In genomic region chr22:23909258-23909898, GRCh38 we compare ENCODE assay signal across 23 cellular contexts. TPM values are rescaled to one million over a fixed set of nuclear protein-coding genes. Genes with fewer than 3 reads are reported as not detected.
DNase-seq lines count a peak whose midpoint lies in the region; ATAC-seq and TF ChIP-seq lines count a peak whose summit lies in the region.
"Had no signal": no experiment of that assay in that cellular context is flagged by ENCODE, and none has a peak within 500 bp of the region (broad histone marks: within the 10 kb centered on the region; RNA-seq: fewer than 3 reads in every experiment).

No MANE protein-coding gene starts in this region.

- no peak overlapping the region for H3K27ac Mint-ChIP-seq in endodermal cell
- H3K27ac Mint-ChIP-seq: activated naive CD4-positive, alpha-beta T cell treated with anti-CD3 and anti-CD28 coated beads for 36 hours; nephron progenitor cell had no signal

- H3K9me3 ChIP-seq in heart left ventricle = no peaks in the 10 kb centered on the region
- H3K9me3 ChIP-seq in endodermal cell (ENCODE audit: control insufficient read depth, low read length) = peaks cover 10% of the 10 kb centered on the region
- H3K9me3 ChIP-seq in mucosa of descending colon = no peaks in the 10 kb centered on the region
- no peaks in the 10 kb centered on the region for H3K9me3 ChIP-seq in vagina
- H3K9me3 ChIP-seq: ascending aorta, colonic mucosa had no signal

- no peak overlapping the region for H3K4me3 Mint-ChIP-seq in endodermal cell
- H3K4me3 Mint-ChIP-seq: activated naive CD4-positive, alpha-beta T cell treated with anti-CD3 and anti-CD28 coated beads for 36 hours; nephron progenitor cell had no signal

- ATAC-seq in heart left ventricle (no peak), mucosa of descending colon (peak; percentile 10), GM21619 (IDR thresholded peaks at IDR 0.05; ENCODE audit: unreplicated experiment) (no peak)

- TF ChIP-seq CTCF in heart left ventricle (IDR thresholded peaks at IDR 0.05) (no peak), endodermal cell (conservative IDR thresholded peaks at IDR 0.05) (no peak), mucosa of descending colon (IDR thresholded peaks at IDR 0.05) (no peak), vagina (IDR thresholded peaks at IDR 0.05) (no peak)

- DNase-seq in heart left ventricle (no peak), cardiac septum (ENCODE audit: low spot score) (no peak), endodermal cell (peak; percentile 19), mucosa of descending colon (no peak), vagina (ENCODE audit: extremely low spot score in 2 of 2) (no peak), NCI-H345 treated with DMSO at 0.1 percent for 48 hours (lab: John Stamatoyannopoulos, UW; ENCODE audit: unreplicated experiment) (no peak), DMS153 treated with DMSO at 0.1 percent for 48 hours (lab: John Stamatoyannopoulos, UW; ENCODE audit: unreplicated experiment) (no peak)
- DNase-seq: activated naive CD4-positive, alpha-beta T cell treated with anti-CD3 and anti-CD28 coated beads for 36 hours; activated T-cell treated with anti-CD3 and anti-CD28 coated beads for 4 hours; DMS153; mammary epithelial cell; NCI-H2081; NCI-H510A treated with DMSO at 0.1 percent for 48 hours; nephron progenitor cell; SHP77; stimulated activated CD4-positive, alpha-beta T cell treated with anti-CD3 and anti-CD28 coated beads, Interleukin-12 subunit alpha, Interleukin-12 subunit beta, amount 100 ng/mL, for 4 hours; T-helper 1 cell had no signal

- H3K4me1 ChIP-seq in heart left ventricle = peaks cover 0 to 32% (median 21%) of the 10 kb centered on the region in 12 donors
- H3K4me1 ChIP-seq in endodermal cell (ENCODE audit: control insufficient read depth, insufficient read depth, low read length) = no peaks in the 10 kb centered on the region
- peaks cover 13% of the 10 kb centered on the region for H3K4me1 ChIP-seq in mucosa of descending colon (ENCODE audit: low read depth)
- H3K4me1 ChIP-seq in vagina = peaks cover 10% of the 10 kb centered on the region
- H3K4me1 ChIP-seq: colonic mucosa had no signal

- peaks cover 13% of the 10 kb centered on the region for H3K4me1 Mint-ChIP-seq in endodermal cell

- peak overlapping the region in 9 of 12 donors; percentile 21 to 62 (median 43) for H3K27ac ChIP-seq in heart left ventricle
- no peak overlapping the region for H3K27ac ChIP-seq in endodermal cell (ENCODE audit: low read depth, low read length)
- peak overlapping the region; percentile 17 for H3K27ac ChIP-seq in vagina
- H3K27ac ChIP-seq: ascending aorta, C4-2B, colonic mucosa had no signal

- TF ChIP-seq POLR2A in heart left ventricle (IDR thresholded peaks at IDR 0.05) (peak in 1 of 2 donors; percentile 20), vagina (IDR thresholded peaks at IDR 0.05) (no peak)

- H3K36me3 ChIP-seq in heart left ventricle = no peaks in the 10 kb centered on the region
- H3K36me3 ChIP-seq in endodermal cell (ENCODE audit: control insufficient read depth, insufficient read depth, low read length) = no peaks in the 10 kb centered on the region
- H3K36me3 ChIP-seq in mucosa of descending colon (ENCODE audit: low read depth) = no peaks in the 10 kb centered on the region
- H3K36me3 ChIP-seq in vagina = no peaks in the 10 kb centered on the region
- H3K36me3 ChIP-seq: ascending aorta, colonic mucosa had no signal

- peak overlapping the region in 4 of 12 donors; percentile 4 to 23 (median 10) for H3K4me3 ChIP-seq in heart left ventricle
- no peak overlapping the region for H3K4me3 ChIP-seq in endodermal cell (ENCODE audit: low read length)
- H3K4me3 ChIP-seq in mucosa of descending colon = no peak overlapping the region
- H3K4me3 ChIP-seq in vagina = no peak overlapping the region
- H3K4me3 ChIP-seq: colonic mucosa had no signal

- H3K9ac ChIP-seq in endodermal cell (ENCODE audit: extremely low read depth, low read length, poor library complexity, severe bottlenecking) = no peak overlapping the region

- H3K27me3 ChIP-seq in heart left ventricle = no peaks in the 10 kb centered on the region
- H3K27me3 ChIP-seq in endodermal cell (ENCODE audit: control insufficient read depth, insufficient read depth, low read length, poor library complexity, severe bottlenecking) = no peaks in the 10 kb centered on the region
- no peaks in the 10 kb centered on the region for H3K27me3 ChIP-seq in vagina
- H3K27me3 ChIP-seq: ascending aorta, colonic mucosa had no signal

- no peaks in the 10 kb centered on the region for H3K27me3 Mint-ChIP-seq in endodermal cell (ENCODE audit: insufficient read depth)

- peaks cover 15% of the 10 kb centered on the region for H3K36me3 Mint-ChIP-seq in endodermal cell (ENCODE audit: low read depth)

- whole genome bisulfite sequencing in heart left ventricle, 4 donors = 39 to 57% (median 49%) methylated on average over 6 of the region's 6 CpGs
- WGBS in endodermal cell (ENCODE audit: insufficient coverage in 1 of 2, insufficient read length in 1 of 2), 2 experiments = 89 to 92% methylated on average over 4 to 6 of the region's 6 CpGs

- intact Hi-C loops in heart left ventricle (cut with DNase I) (no loop called here), cardiac septum (cut with DNase I) (no loop called here), mucosa of descending colon (cut with DNase I, micrococcal nuclease) (no loop called here), vagina (cut with DNase I) (no loop called here)

- H3K9me3 Mint-ChIP-seq in endodermal cell = peaks cover 5% of the 10 kb centered on the region
- H3K9me3 Mint-ChIP-seq: activated naive CD4-positive, alpha-beta T cell treated with anti-CD3 and anti-CD28 coated beads for 36 hours had no signal

RNA-seq across cellular contexts. Expression of gene MIF, which starts 15.2 kb away (rescaled TPM):
- total RNA-seq in heart left ventricle (100 to 1,000 TPM; 192 to 383 (median 229) TPM), cardiac septum (317 TPM), endodermal cell (100 to 1,000 TPM; 722 to 753 TPM), mucosa of descending colon (100 to 1,000 TPM; 142 to 414 (median 209) TPM), vagina (638 TPM)
- 100 to 1,000 TPM; 339 to 503 TPM for polyA plus RNA-seq in heart left ventricle
- polyA plus RNA-seq in endodermal cell (2013, experiment 1 of 2) = 847 TPM
- 826 TPM for polyA plus RNA-seq in endodermal cell (2013, experiment 2 of 2)

RNA-seq across cellular contexts. Expression of gene GSTT2B, which starts 51.6 kb away (rescaled TPM):
- total RNA-seq in heart left ventricle (10 to 100 TPM in 1 of 9 donors, 1 to 10 TPM in 7, under 1 TPM in 1; 0.81 to 15.5 (median 6.2) TPM), cardiac septum (21.1 TPM), endodermal cell (1 to 10 TPM; 3.7 to 4.4 TPM), mucosa of descending colon (1 to 10 TPM; 1.1 to 4.5 (median 2.0) TPM), vagina (not detected)
- 10 to 100 TPM in 1 of 2 donors, 1 to 10 TPM in 1; 6.6 to 19.9 TPM for polyA plus RNA-seq in heart left ventricle
- polyA plus RNA-seq in endodermal cell (2013, experiment 1 of 2) = 8.2 TPM
- 5.1 TPM for polyA plus RNA-seq in endodermal cell (2013, experiment 2 of 2)
- total RNA-seq: activated naive CD4-positive, alpha-beta T cell treated with anti-CD3 and anti-CD28 coated beads for 36 hours; ascending aorta; OCI-LY7 had no signal

RNA-seq across cellular contexts. Expression of gene SLC2A11, which starts 51.7 kb away (rescaled TPM):
- 10 to 100 TPM; 13.0 to 31.2 (median 18.7) TPM for total RNA-seq in heart left ventricle
- polyA plus RNA-seq in heart left ventricle = 10 to 100 TPM in 1 of 2 donors, 1 to 10 TPM in 1; 8.7 to 30.4 TPM
- 19.7 TPM for total RNA-seq in cardiac septum
- total RNA-seq in endodermal cell = 10 to 100 TPM; 13.1 to 14.8 TPM
- polyA plus RNA-seq in endodermal cell (2013, experiment 1 of 2) = 12.0 TPM
- 9.3 TPM for polyA plus RNA-seq in endodermal cell (2013, experiment 2 of 2)
- 10 to 100 TPM; 11.5 to 14.7 (median 12.5) TPM for total RNA-seq in mucosa of descending colon
- 4.9 TPM for total RNA-seq in vagina
- total RNA-seq: ascending aorta had no signal

RNA-seq across cellular contexts. Expression of gene DDTL, which starts 57.3 kb away (rescaled TPM):
- total RNA-seq in heart left ventricle = 1 to 10 TPM in 5 of 9 donors, not detected in 4; 1.1 to 2.3 (median 2.2) TPM
- polyA plus RNA-seq in heart left ventricle = 1 to 10 TPM; 2.8 to 6.7 TPM
- total RNA-seq in cardiac septum = 3.5 TPM
- 1 to 10 TPM in 1 of 2 donors, not detected in 1; 1.2 TPM for total RNA-seq in endodermal cell
- 0.61 TPM for polyA plus RNA-seq in endodermal cell (2013, experiment 1 of 2)
- 1.1 TPM for polyA plus RNA-seq in endodermal cell (2013, experiment 2 of 2)
- total RNA-seq in mucosa of descending colon = 1 to 10 TPM in 2 of 3 donors, not detected in 1; 3.8 to 4.0 TPM
- total RNA-seq in vagina = not detected
- total RNA-seq: ascending aorta, temporal lobe had no signal
- polyA plus RNA-seq: mammary epithelial cell had no signal
